ENCODE assay signal across 1 cellular context in genomic region chr5:149140197-149141002, GRCh38.
TF ChIP-seq lines count a peak whose summit lies in the region.

No MANE protein-coding gene starts in this region.

TF ChIP-seq in H1, 55 proteins besides CTCF, POLR2A, EP300 and RAD21 (continued from another document):
- TF ChIP-seq ATF2 (IDR thresholded peaks at IDR 0.05; ENCODE audit: low read length) (no peak), RFX5 (IDR thresholded peaks at IDR 0.05; ENCODE audit: borderline replicate concordance, low read depth, low read length) (no peak), CHD1 (IDR thresholded peaks at IDR 0.05; ENCODE audit: low read depth, low read length) (no peak), TEAD4 (IDR thresholded peaks at IDR 0.05; ENCODE audit: low read depth, low read length) (no peak), JUND (IDR thresholded peaks at IDR 0.05; ENCODE audit: low read length) (no peak), SIX5 (IDR thresholded peaks at IDR 0.05; ENCODE audit: low read depth, low read length) (no peak), GTF2F1 (IDR thresholded peaks at IDR 0.05; ENCODE audit: borderline replicate concordance, low read depth, low read length) (no peak), KDM4A (IDR thresholded peaks at IDR 0.05; ENCODE audit: low read depth, low read length, severe bottlenecking) (no peak), TAF7 (optimal IDR thresholded peaks at IDR 0.05; ENCODE audit: borderline replicate concordance, low read depth, low read length) (no peak), NANOG (IDR thresholded peaks at IDR 0.05; ENCODE audit: insufficient read depth, low read depth, low read length, poor library complexity, severe bottlenecking) (no peak)
